Comparison of ENCODE assay signal across 4 cellular contexts in genomic region chr12:125525879-125526278, GRCh38.
"Had no signal": no experiment of that assay in that cellular context is flagged by ENCODE, and none has a peak within 500 bp of the region (broad histone marks: within the 10 kb centered on the region; RNA-seq: fewer than 3 reads in every experiment).

No MANE protein-coding gene starts in this region.

- H3K4me3 ChIP-seq: GM23338 had no signal

- H3K4me3 Mint-ChIP-seq: GM23338, H9 had no signal

- H3K4me1 Mint-ChIP-seq: H9 had no signal

- H3K9me3 Mint-ChIP-seq: H9 had no signal

- H3K27ac Mint-ChIP-seq: GM23338, H9 had no signal

- H3K4me2 ChIP-seq: GM23338 had no signal

- ATAC-seq: GM23338 had no signal

- H2AFZ ChIP-seq: GM23338 had no signal

- DNase-seq: H9, HCEC 1CT, IMR-90 had no signal
